ENCODE assay signal across 26 cellular contexts in genomic region chr11:66548041-66548440, GRCh38. TPM values are rescaled to one million over a fixed set of nuclear protein-coding genes. Genes with fewer than 3 reads are reported as not detected.
DNase-seq lines count a peak whose midpoint lies in the region; ATAC-seq and TF ChIP-seq lines count a peak whose summit lies in the region.
"Had no signal": no experiment of that assay in that cellular context is flagged by ENCODE, and none has a peak within 500 bp of the region (broad histone marks: within the 10 kb centered on the region; RNA-seq: fewer than 3 reads in every experiment).

No MANE protein-coding gene starts in this region.

- H3K27me3 ChIP-seq in CD8-positive, alpha-beta memory T cell (ENCODE audit: insufficient read depth, low read length, poor library complexity, severe bottlenecking), result no peaks in the 10 kb centered on the region
- no peaks in the 10 kb centered on the region for H3K27me3 ChIP-seq in WERI-Rb-1 (ENCODE audit: insufficient read depth, low read depth, severe bottlenecking)
- H3K27me3 ChIP-seq: dorsolateral prefrontal cortex, right atrium auricular region had no signal

- POLR2A ChIA-PET in CD8-positive, alpha-beta memory T cell (lab: Charles Lee), result no interaction called here

- peak overlapping the region in 5 of 7 donors; percentile 5 to 87 (median 41) for H3K4me3 Mint-ChIP-seq in CD8-positive, alpha-beta memory T cell
- H3K4me3 Mint-ChIP-seq in IgD-negative memory B cell (peak overlapping the region in 3 of 4 donors; percentile 9 to 78 (median 58)), neural crest cell (peak overlapping the region; percentile 56)
- peak overlapping the region; percentile 41 to 89 for H3K4me3 Mint-ChIP-seq in effector memory CD8-positive, alpha-beta T cell
- H3K4me3 Mint-ChIP-seq: stimulated activated naive B cell treated with anti-CD40 and anti-IgM and Interleukin-4, amounts not matched to agents 10 μg/mL and 1 μg/mL and 100 μg/mL, for 72 hours had no signal

- CTCF ChIA-PET in CD8-positive, alpha-beta memory T cell (lab: Charles Lee), result no interaction called here

- H3K4me1 Mint-ChIP-seq in CD8-positive, alpha-beta memory T cell, result peaks cover 22 to 32% (median 29%) of the 10 kb centered on the region in 3 donors
- H3K4me1 Mint-ChIP-seq in IgD-negative memory B cell, result peaks cover 19 to 22% (median 19%) of the 10 kb centered on the region in 3 donors
- H3K4me1 Mint-ChIP-seq in effector memory CD8-positive, alpha-beta T cell (ENCODE audit: low read depth in 2 of 2), result peaks cover 21 to 24% of the 10 kb centered on the region in 2 donors
- H3K4me1 Mint-ChIP-seq in neural crest cell, result peaks cover 25% of the 10 kb centered on the region

- no peaks in the 10 kb centered on the region for H3K9me3 Mint-ChIP-seq in CD8-positive, alpha-beta memory T cell
- no peaks in the 10 kb centered on the region for H3K9me3 Mint-ChIP-seq in IgD-negative memory B cell
- no peaks in the 10 kb centered on the region for H3K9me3 Mint-ChIP-seq in effector memory CD8-positive, alpha-beta T cell
- no peaks in the 10 kb centered on the region for H3K9me3 Mint-ChIP-seq in neural crest cell
- H3K9me3 Mint-ChIP-seq: stimulated activated naive B cell treated with anti-CD40 and anti-IgM and Interleukin-4, amounts not matched to agents 10 μg/mL and 1 μg/mL and 100 μg/mL, for 72 hours had no signal

- H3K27ac ChIP-seq in CD8-positive, alpha-beta memory T cell (ENCODE audit: low read depth, low read length), result no peak overlapping the region
- H3K27ac ChIP-seq in WERI-Rb-1, result no peak overlapping the region
- H3K27ac ChIP-seq: dorsolateral prefrontal cortex, right atrium auricular region had no signal

- no peaks in the 10 kb centered on the region for H3K36me3 ChIP-seq in CD8-positive, alpha-beta memory T cell (ENCODE audit: insufficient read depth, low read length)
- no peaks in the 10 kb centered on the region for H3K36me3 ChIP-seq in WERI-Rb-1
- H3K36me3 ChIP-seq: right atrium auricular region had no signal

- no peak for ATAC-seq in effector memory CD8-positive, alpha-beta T cell (replicated peaks)
- ATAC-seq in HG03108 (IDR thresholded peaks at IDR 0.05; ENCODE audit: unreplicated experiment), result no peak
- no peak for ATAC-seq in HG02642 (IDR thresholded peaks at IDR 0.05; ENCODE audit: poor library complexity, unreplicated experiment)
- ATAC-seq: left lobe of liver; SK-N-SH treated with all-trans-retinoic acid at 6 μM for 48 hours; stimulated activated naive B cell treated with anti-CD40 and anti-IgM and Interleukin-4, amounts not matched to agents 10 μg/mL and 1 μg/mL and 100 μg/mL, for 72 hours had no signal

- H3K4me1 ChIP-seq in CD8-positive, alpha-beta memory T cell (ENCODE audit: insufficient read depth, low read length), result peaks cover 28% of the 10 kb centered on the region

- peaks cover 0 to 16% (median 0%) of the 10 kb centered on the region in 3 donors for H3K36me3 Mint-ChIP-seq in CD8-positive, alpha-beta memory T cell
- H3K36me3 Mint-ChIP-seq in IgD-negative memory B cell (peaks cover 4% of the 10 kb centered on the region), neural crest cell (ENCODE audit: low read depth) (no peaks in the 10 kb centered on the region)
- no peaks in the 10 kb centered on the region for H3K36me3 Mint-ChIP-seq in effector memory CD8-positive, alpha-beta T cell (ENCODE audit: insufficient read depth)

- no peak for DNase-seq in CD8-positive, alpha-beta memory T cell
- no peak for DNase-seq in effector memory CD8-positive, alpha-beta T cell
- DNase-seq in neural crest cell (ENCODE audit: low read depth, low spot score), result no peak
- DNase-seq in WERI-Rb-1, result no peak
- DNase-seq in NOMO-1 treated with dmso at 0.1 percent for 144 hours (lab: John Stamatoyannopoulos, UW; ENCODE audit: unreplicated experiment), result no peak
- DNase-seq: activated CD4-positive, CD25-positive, alpha-beta regulatory T cell treated with anti-CD3 and anti-CD28 coated beads, Interleukin-2, amount 50 U/mL, for 72 hours; activated gamma-delta T cell treated with Interleukin-2 at 50 U/mL for 16 hours; dorsolateral prefrontal cortex; EL; erythroblast; foreskin melanocyte; midbrain; NCI-H1436; NCI-H226; NK-92 treated with Interleukin-12 subunit alpha and Interleukin-12 subunit beta, amount 100 ng/mL, for 24 hours; occipital lobe; stimulated activated CD4-positive, alpha-beta T cell treated with anti-CD3 and anti-CD28 coated beads, Interleukin-15, amount 100 ng/mL, for 24 hours; stimulated activated naive B cell treated with anti-CD40 and anti-IgM and Interleukin-4, amounts not matched to agents 10 μg/mL and 1 μg/mL and 100 μg/mL, for 72 hours; T1000 had no signal

- TF ChIP-seq CTCF in neural crest cell (conservative IDR thresholded peaks at IDR 0.05) (no peak), WERI-Rb-1 (IDR thresholded peaks at IDR 0.05; ENCODE audit: low read depth, low read length) (no peak)

- peaks cover 0 to 6% of the 10 kb centered on the region in 2 donors for H3K27me3 Mint-ChIP-seq in CD8-positive, alpha-beta memory T cell
- H3K27me3 Mint-ChIP-seq in IgD-negative memory B cell (no peaks in the 10 kb centered on the region), neural crest cell (ENCODE audit: low read depth) (peaks cover 20% of the 10 kb centered on the region)
- H3K27me3 Mint-ChIP-seq in effector memory CD8-positive, alpha-beta T cell, result no peaks in the 10 kb centered on the region
- H3K27me3 Mint-ChIP-seq: stimulated activated naive B cell treated with anti-CD40 and anti-IgM and Interleukin-4, amounts not matched to agents 10 μg/mL and 1 μg/mL and 100 μg/mL, for 72 hours had no signal

- H3K9me3 ChIP-seq in CD8-positive, alpha-beta memory T cell (ENCODE audit: low read length), result no peaks in the 10 kb centered on the region
- H3K9me3 ChIP-seq in WERI-Rb-1 (ENCODE audit: severe bottlenecking), result no peaks in the 10 kb centered on the region
- H3K9me3 ChIP-seq: right atrium auricular region had no signal

- H3K27ac Mint-ChIP-seq in CD8-positive, alpha-beta memory T cell, result peak overlapping the region in 3 of 8 donors; percentile 11 to 65 (median 26)
- no peak overlapping the region for H3K27ac Mint-ChIP-seq in IgD-negative memory B cell
- H3K27ac Mint-ChIP-seq in effector memory CD8-positive, alpha-beta T cell, result no peak overlapping the region
- H3K27ac Mint-ChIP-seq in neural crest cell (ENCODE audit: unreplicated experiment), result no peak overlapping the region
- H3K27ac Mint-ChIP-seq: stimulated activated naive B cell treated with anti-CD40 and anti-IgM and Interleukin-4, amounts not matched to agents 10 μg/mL and 1 μg/mL and 100 μg/mL, for 72 hours had no signal

- no peak overlapping the region for H3K4me3 ChIP-seq in CD8-positive, alpha-beta memory T cell (ENCODE audit: low read length)
- H3K4me3 ChIP-seq in WERI-Rb-1 (ENCODE audit: low read depth, low read length), result no peak overlapping the region
- H3K4me3 ChIP-seq: dorsolateral prefrontal cortex, right atrium auricular region had no signal

RNA-seq across cellular contexts. Expression of gene ACTN3, which starts 1.3 kb away (rescaled TPM):
- total RNA-seq in CD8-positive, alpha-beta memory T cell, result under 1 TPM; 0.31 to 0.33 TPM
- not detected for polyA plus RNA-seq in CD8-positive, alpha-beta memory T cell
- polyA plus RNA-seq in IgD-negative memory B cell, result not detected
- total RNA-seq in neural crest cell, result 0.16 and 0.35 TPM in 2 replicates
- total RNA-seq: left lobe of liver, M059J, occipital lobe, right atrium auricular region had no signal

RNA-seq across cellular contexts. Expression of gene ZDHHC24, which starts 2.2 kb away (rescaled TPM):
- 10 to 100 TPM; 16.6 to 17.1 TPM for total RNA-seq in CD8-positive, alpha-beta memory T cell
- polyA plus RNA-seq in CD8-positive, alpha-beta memory T cell, result 21.5 TPM
- 21.6 TPM for polyA plus RNA-seq in IgD-negative memory B cell
- 7.3 and 7.7 TPM in 2 replicates for total RNA-seq in neural crest cell

RNA-seq across cellular contexts. Expression of gene CTSF, which starts 20.4 kb away (rescaled TPM):
- 1 to 10 TPM; 5.6 to 6.0 TPM for total RNA-seq in CD8-positive, alpha-beta memory T cell
- polyA plus RNA-seq in CD8-positive, alpha-beta memory T cell, result 20.6 TPM
- 7.0 TPM for polyA plus RNA-seq in IgD-negative memory B cell
- not detected in 2 replicates for total RNA-seq in neural crest cell

RNA-seq across cellular contexts. Expression of gene BBS1, which starts 37.6 kb away (rescaled TPM):
- 10 to 100 TPM; 17.7 to 21.2 TPM for total RNA-seq in CD8-positive, alpha-beta memory T cell
- 15.6 TPM for polyA plus RNA-seq in CD8-positive, alpha-beta memory T cell
- 10.3 TPM for polyA plus RNA-seq in IgD-negative memory B cell
- total RNA-seq in neural crest cell, result 54.7 and 56.1 TPM in 2 replicates

RNA-seq across cellular contexts. Expression of gene CCDC87, which starts 44.8 kb away (rescaled TPM):
- under 1 TPM; 0.20 to 0.27 TPM for total RNA-seq in CD8-positive, alpha-beta memory T cell
- polyA plus RNA-seq in CD8-positive, alpha-beta memory T cell, result not detected
- polyA plus RNA-seq in IgD-negative memory B cell, result not detected
- 0.93 and 1.1 TPM in 2 replicates for total RNA-seq in neural crest cell
